Comparison of ENCODE assay signal across 1 cellular context in the genomic region with DNA sequence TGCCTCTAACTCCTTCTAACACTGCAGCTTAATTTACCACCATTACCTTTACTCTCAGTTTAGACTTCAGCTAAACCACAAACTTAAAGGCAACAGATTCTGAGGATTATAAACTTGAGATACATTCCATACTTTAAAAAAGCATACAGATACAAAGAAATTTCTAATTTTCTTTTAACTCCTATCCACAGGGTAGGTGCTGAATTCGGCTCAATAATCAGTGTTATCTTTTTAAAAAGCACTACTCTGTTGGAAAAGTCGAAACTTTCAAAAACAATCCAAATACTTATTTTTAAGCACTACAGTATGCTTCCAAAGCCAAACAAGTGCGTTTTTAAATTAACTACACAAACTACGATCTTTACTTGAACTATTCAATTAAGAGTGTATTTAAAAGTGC.
TF ChIP-seq lines count a peak whose summit lies in the region.

No MANE protein-coding gene starts in this region.

TF ChIP-seq in HCT116, 20 proteins besides CTCF, POLR2A, EP300 and RAD21 (continued from another document):
- TF ChIP-seq, protein P1, sequence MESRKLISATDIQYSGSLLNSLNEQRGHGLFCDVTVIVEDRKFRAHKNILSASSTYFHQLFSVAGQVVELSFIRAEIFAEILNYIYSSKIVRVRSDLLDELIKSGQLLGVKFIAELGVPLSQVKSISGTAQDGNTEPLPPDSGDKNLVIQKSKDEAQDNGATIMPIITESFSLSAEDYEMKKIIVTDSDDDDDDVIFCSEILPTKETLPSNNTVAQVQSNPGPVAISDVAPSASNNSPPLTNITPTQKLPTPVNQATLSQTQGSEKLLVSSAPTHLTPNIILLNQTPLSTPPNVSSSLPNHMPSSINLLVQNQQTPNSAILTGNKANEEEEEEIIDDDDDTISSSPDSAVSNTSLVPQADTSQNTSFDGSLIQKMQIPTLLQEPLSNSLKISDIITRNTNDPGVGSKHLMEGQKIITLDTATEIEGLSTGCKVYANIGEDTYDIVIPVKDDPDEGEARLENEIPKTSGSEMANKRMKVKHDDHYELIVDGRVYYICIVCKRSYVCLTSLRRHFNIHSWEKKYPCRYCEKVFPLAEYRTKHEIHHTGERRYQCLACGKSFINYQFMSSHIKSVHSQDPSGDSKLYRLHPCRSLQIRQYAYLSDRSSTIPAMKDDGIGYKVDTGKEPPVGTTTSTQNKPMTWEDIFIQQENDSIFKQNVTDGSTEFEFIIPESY (IDR thresholded peaks at IDR 0.05; ENCODE audit: extremely low read depth, insufficient replicate concordance, low read length): no peak
- TF ChIP-seq EZH2 (IDR thresholded peaks at IDR 0.05): no peak
- TF ChIP-seq JUND (IDR thresholded peaks at IDR 0.05): no peak
